ENCODE assay signal across 13 cellular contexts in the genomic region with DNA sequence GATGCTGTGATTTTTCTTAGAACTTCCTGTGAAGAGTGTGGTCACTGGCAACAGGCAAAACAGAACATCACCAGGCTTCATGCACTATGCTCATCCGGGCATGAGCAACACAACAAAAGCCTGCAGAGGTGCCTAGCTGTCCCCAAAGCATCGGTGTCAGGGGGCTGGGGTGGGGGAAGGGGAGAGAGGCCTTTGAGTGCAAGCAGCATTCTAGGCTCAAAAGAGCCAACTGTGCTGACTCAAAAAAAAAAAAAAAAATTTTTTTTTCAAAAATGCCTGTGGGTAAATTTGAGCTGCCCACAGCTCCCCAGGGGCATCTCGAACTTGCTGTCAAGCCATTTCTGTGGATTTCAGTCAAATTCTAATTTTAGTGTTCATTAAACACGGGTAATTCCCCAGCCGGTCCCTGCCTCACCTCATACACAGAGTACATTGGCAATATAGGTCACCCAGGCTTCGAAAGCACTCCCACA.
DNase-seq lines count a peak whose midpoint lies in the region; ATAC-seq and TF ChIP-seq lines count a peak whose summit lies in the region.
"Had no signal": no experiment of that assay in that cellular context is flagged by ENCODE, and none has a peak within 500 bp of the region (broad histone marks: within the 10 kb centered on the region; RNA-seq: fewer than 3 reads in every experiment).

No MANE protein-coding gene starts in this region.

- no peaks in the 10 kb centered on the region for H3K9me3 ChIP-seq in neuron (ENCODE audit: low read length)

- H3K4me3 ChIP-seq in astrocyte of the cerebellum (ENCODE audit: low read depth, low read length) = no peak overlapping the region
- H3K4me3 ChIP-seq in neuron (ENCODE audit: low read length) = no peak overlapping the region

- H3K36me3 ChIP-seq in neuron (ENCODE audit: insufficient read depth, low read length) = no peaks in the 10 kb centered on the region

- DNase-seq in astrocyte of the cerebellum (ENCODE audit: low read depth) = peak; percentile 24
- DNase-seq in activated effector memory CD4-positive, alpha-beta T cell treated with Interleukin-2 at 50 U/mL for 16 hours = no peak
- DNase-seq in activated naive CD4-positive, alpha-beta T cell treated with Interleukin-2 at 50 U/mL for 16 hours = no peak
- DNase-seq: dermis blood vessel endothelial cell, hippocampal formation, NCI-H2081 treated with DMSO at 0.1 percent for 48 hours, RPMI8226 had no signal

- peak overlapping the region; percentile 68 for H2AFZ ChIP-seq in neuron (ENCODE audit: low read depth, low read length)

- ATAC-seq in GM18861 (IDR thresholded peaks at IDR 0.05; ENCODE audit: unreplicated experiment) (peak; percentile 86), HG02759 (IDR thresholded peaks at IDR 0.05; ENCODE audit: unreplicated experiment) (peak; percentile 74), HG03095 (IDR thresholded peaks at IDR 0.05; ENCODE audit: unreplicated experiment) (no peak), GM21526 (IDR thresholded peaks at IDR 0.05; ENCODE audit: low FRiP score, unreplicated experiment) (no peak)
- ATAC-seq: stimulated activated effector memory CD8-positive, alpha-beta T cell treated with anti-CD3 and anti-CD28 coated beads, Interleukin-12 subunit alpha, Interleukin-12 subunit beta, amount 100 ng/mL, for 72 hours had no signal

- H3K27me3 ChIP-seq in neuron (ENCODE audit: insufficient read depth, low read length) = no peaks in the 10 kb centered on the region

- in situ Hi-C loops in astrocyte of the cerebellum (cut with HindIII; ENCODE audit: low sequenced_read_pairs) = no loop called here

- TF ChIP-seq CTCF in astrocyte of the cerebellum (IDR thresholded peaks at IDR 0.05; ENCODE audit: low read depth, low read length, missing control alignments) = no peak

- peaks cover 10% of the 10 kb centered on the region for H3K4me1 ChIP-seq in neuron (ENCODE audit: insufficient read depth, low read length)

Comparison
In these comparisons a context has a peak if more than half of its experiments do, and no peak if none do; other contexts are left out.
1. ATAC-seq: peak in GM18861 (single experiment) and HG02759 (single experiment); none in HG03095 (single experiment) and GM21526 (single experiment).